ENCODE assay signal across 2 cellular contexts in the genomic region with DNA sequence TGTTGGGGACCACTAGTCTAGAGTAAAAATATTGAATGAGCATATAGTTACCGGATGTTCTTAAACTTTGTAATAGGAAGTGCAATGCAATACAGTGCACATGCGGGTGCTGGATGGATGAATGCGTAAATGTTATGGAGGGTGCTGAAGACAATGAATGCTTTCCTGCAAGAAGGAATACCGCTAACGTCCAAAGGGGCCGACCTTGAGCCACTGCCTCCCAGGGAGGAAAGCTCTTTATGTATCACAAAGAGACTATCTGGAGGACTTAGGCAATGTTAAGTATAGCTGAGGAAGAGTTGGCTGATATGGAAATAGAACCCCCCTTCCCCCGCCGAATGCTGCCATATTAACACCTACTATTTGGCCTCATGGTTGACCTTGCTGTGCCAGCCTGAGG.
TF ChIP-seq lines count a peak whose summit lies in the region.

No MANE protein-coding gene starts in this region.

TF ChIP-seq in GM23338, 12 proteins besides CTCF, POLR2A, EP300 and RAD21:
- TF ChIP-seq, protein P1, sequence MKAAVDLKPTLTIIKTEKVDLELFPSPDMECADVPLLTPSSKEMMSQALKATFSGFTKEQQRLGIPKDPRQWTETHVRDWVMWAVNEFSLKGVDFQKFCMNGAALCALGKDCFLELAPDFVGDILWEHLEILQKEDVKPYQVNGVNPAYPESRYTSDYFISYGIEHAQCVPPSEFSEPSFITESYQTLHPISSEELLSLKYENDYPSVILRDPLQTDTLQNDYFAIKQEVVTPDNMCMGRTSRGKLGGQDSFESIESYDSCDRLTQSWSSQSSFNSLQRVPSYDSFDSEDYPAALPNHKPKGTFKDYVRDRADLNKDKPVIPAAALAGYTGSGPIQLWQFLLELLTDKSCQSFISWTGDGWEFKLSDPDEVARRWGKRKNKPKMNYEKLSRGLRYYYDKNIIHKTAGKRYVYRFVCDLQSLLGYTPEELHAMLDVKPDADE (IDR thresholded peaks at IDR 0.05): no peak

TF ChIP-seq in SK-N-SH, 30 proteins besides CTCF, POLR2A, EP300 and RAD21:
- TF ChIP-seq REST (IDR thresholded peaks at IDR 0.05; ENCODE audit: low read depth, low read length) (no peak), SMC3 (IDR thresholded peaks at IDR 0.05; ENCODE audit: low read depth, low read length) (no peak), TCF12 (IDR thresholded peaks at IDR 0.05) (no peak), GATA2 (CRISPR knock-in tag; IDR thresholded peaks at IDR 0.05) (no peak), FOSL2 (IDR thresholded peaks at IDR 0.05; ENCODE audit: borderline replicate concordance, low read depth) (no peak), GABPA (IDR thresholded peaks at IDR 0.05; ENCODE audit: low read depth) (no peak), MEF2A (IDR thresholded peaks at IDR 0.05; ENCODE audit: borderline replicate concordance, low read depth) (no peak), RFX5 (IDR thresholded peaks at IDR 0.05; ENCODE audit: low read length) (no peak), YY1 (IDR thresholded peaks at IDR 0.05; ENCODE audit: low read depth) (no peak), NRF1 (IDR thresholded peaks at IDR 0.05; ENCODE audit: low read depth, low read length) (no peak), MXI1 (IDR thresholded peaks at IDR 0.05; ENCODE audit: low read depth, low read length) (no peak), TAF1 (IDR thresholded peaks at IDR 0.05; ENCODE audit: borderline replicate concordance, low read depth, low read length) (no peak), RCOR1 (IDR thresholded peaks at IDR 0.05; ENCODE audit: low read length) (no peak), TEAD4 (IDR thresholded peaks at IDR 0.05; ENCODE audit: borderline replicate concordance, insufficient read depth) (no peak), PBX3 (IDR thresholded peaks at IDR 0.05) (no peak), FOXM1 (IDR thresholded peaks at IDR 0.05; ENCODE audit: low read depth) (no peak)
- TF ChIP-seq, protein P2, sequence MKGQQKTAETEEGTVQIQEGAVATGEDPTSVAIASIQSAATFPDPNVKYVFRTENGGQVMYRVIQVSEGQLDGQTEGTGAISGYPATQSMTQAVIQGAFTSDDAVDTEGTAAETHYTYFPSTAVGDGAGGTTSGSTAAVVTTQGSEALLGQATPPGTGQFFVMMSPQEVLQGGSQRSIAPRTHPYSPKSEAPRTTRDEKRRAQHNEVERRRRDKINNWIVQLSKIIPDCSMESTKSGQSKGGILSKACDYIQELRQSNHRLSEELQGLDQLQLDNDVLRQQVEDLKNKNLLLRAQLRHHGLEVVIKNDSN (IDR thresholded peaks at IDR 0.05; ENCODE audit: borderline replicate concordance, low read depth): no peak
- TF ChIP-seq, protein P3, sequence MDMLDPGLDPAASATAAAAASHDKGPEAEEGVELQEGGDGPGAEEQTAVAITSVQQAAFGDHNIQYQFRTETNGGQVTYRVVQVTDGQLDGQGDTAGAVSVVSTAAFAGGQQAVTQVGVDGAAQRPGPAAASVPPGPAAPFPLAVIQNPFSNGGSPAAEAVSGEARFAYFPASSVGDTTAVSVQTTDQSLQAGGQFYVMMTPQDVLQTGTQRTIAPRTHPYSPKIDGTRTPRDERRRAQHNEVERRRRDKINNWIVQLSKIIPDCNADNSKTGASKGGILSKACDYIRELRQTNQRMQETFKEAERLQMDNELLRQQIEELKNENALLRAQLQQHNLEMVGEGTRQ (IDR thresholded peaks at IDR 0.05; ENCODE audit: borderline replicate concordance, low read depth, low read length): no peak
- TF ChIP-seq, protein P4, sequence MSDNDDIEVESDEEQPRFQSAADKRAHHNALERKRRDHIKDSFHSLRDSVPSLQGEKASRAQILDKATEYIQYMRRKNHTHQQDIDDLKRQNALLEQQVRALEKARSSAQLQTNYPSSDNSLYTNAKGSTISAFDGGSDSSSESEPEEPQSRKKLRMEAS (IDR thresholded peaks at IDR 0.05; ENCODE audit: low read depth): no peak
- TF ChIP-seq, protein P5, sequence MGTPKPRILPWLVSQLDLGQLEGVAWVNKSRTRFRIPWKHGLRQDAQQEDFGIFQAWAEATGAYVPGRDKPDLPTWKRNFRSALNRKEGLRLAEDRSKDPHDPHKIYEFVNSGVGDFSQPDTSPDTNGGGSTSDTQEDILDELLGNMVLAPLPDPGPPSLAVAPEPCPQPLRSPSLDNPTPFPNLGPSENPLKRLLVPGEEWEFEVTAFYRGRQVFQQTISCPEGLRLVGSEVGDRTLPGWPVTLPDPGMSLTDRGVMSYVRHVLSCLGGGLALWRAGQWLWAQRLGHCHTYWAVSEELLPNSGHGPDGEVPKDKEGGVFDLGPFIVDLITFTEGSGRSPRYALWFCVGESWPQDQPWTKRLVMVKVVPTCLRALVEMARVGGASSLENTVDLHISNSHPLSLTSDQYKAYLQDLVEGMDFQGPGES (IDR thresholded peaks at IDR 0.05; ENCODE audit: low read depth, low read length): no peak
